In the genomic region with DNA sequence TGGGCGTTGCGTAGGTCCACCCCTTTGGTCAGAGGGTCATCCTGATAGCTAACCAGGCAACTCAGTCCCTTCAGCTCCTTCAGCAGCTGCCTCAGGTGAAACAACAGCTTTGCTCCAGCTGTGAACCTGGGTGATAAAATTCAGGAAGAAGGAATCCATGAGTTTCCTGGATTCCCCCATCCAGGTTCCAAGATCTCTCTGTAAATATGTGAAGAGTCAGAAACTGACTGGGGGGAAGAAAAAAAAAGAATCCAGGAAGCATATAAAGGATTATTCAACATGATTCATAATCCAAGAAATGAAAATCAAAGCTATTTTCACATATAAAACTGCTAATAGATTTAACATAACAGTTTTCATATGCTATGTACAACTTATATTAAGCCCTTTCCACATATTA, we compare ENCODE assay signal across 25 cellular contexts. TPM values are rescaled to one million over a fixed set of nuclear protein-coding genes. Genes with fewer than 3 reads are reported as not detected.
"Had no signal": no experiment of that assay in that cellular context is flagged by ENCODE, and none has a peak within 500 bp of the region (broad histone marks: within the 10 kb centered on the region; RNA-seq: fewer than 3 reads in every experiment).

No MANE protein-coding gene starts in this region.

- H3K9me3 ChIP-seq: Peyer's patch, SJCRH30 had no signal

- H3K4me3 ChIP-seq: K562, Peyer's patch, SJCRH30 had no signal

- H3K4me1 Mint-ChIP-seq: IgD-negative memory B cell had no signal

- H3K27me3 Mint-ChIP-seq: IgD-negative memory B cell had no signal

- ATAC-seq: K562, Right ventricle myocardium inferior, SK-N-SH treated with all-trans-retinoic acid at 6 μM for 48 hours had no signal

- H3K4me3 Mint-ChIP-seq: IgD-negative memory B cell had no signal

- H3K4me1 ChIP-seq: Peyer's patch, SJCRH30 had no signal

- H3K4me2 ChIP-seq: KMS-11 had no signal

- H3K27ac ChIP-seq: HL-60, KMS-11, Peyer's patch, SJCRH30 had no signal

- DNase-seq: Kasumi-1, MM.1S, NCI-H1092 treated with DMSO at 0.1 percent for 48 hours, NCI-H1436, NCI-H187, NCI-H2029, NCI-H2081 treated with DMSO at 0.1 percent for 48 hours, NCI-H2171, NCI-H226, NCI-H446, NCI-H510A, NCI-H524 treated with DMSO at 0.1 percent for 48 hours, NCI-H69, NCI-H774, SHP77 treated with DMSO at 0.1 percent for 48 hours, SJCRH30 had no signal

- H3K9ac ChIP-seq: KMS-11 had no signal

- H3K27me3 ChIP-seq: Peyer's patch, SJCRH30 had no signal

- H3K9me3 Mint-ChIP-seq: IgD-negative memory B cell had no signal

RNA-seq across cellular contexts. Expression of a gene that starts 11.3 kb away (rescaled TPM):
- total RNA-seq: M059J, Peyer's patch, Right ventricle myocardium inferior, RPMI7951, SJCRH30 had no signal
- polyA plus RNA-seq: IgD-negative memory B cell had no signal

RNA-seq across cellular contexts. Expression of a gene that starts 12.6 kb away (rescaled TPM):
- total RNA-seq: M059J, Right ventricle myocardium inferior, SJCRH30 had no signal
